In the genomic region with DNA sequence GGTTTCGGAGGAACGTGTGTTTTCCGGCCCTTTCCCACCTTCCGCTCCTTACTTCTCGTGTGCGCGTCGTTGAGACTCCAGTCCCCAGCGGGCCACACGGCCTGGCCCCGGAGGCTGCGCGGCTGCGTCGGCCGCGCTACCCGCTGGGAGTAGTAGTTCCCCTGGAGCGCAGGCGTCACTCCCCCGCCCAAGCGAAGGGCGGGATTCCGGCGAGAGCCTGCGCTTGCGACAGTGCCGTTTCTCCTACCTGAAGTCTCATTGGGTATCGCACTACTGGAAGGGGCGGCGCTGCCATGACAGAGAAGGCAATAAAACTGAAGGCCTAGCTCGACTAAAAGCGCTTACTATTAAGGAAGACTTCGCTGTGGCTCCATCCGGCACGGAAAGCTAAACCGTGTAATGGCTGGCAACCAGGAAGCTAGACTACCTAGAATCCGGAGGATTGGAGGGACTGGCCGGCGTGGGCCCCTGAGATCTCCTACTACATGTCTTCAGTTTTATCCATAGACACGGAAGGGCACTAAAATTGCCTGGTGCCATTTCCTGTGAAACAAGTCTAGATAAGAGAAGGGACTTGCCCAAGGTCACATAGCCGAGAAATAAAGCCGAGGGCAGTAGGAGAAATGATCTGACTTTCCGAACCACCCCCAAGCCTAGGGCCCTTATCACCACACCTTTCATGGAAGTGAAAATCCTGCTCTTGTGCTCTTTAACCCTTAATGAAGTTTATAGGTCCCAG, we compare ENCODE assay signal across 8 cellular contexts. TPM values are rescaled to one million over a fixed set of nuclear protein-coding genes. Genes with fewer than 3 reads are reported as not detected.
DNase-seq lines count a peak whose midpoint lies in the region; ATAC-seq, FAIRE-seq and TF ChIP-seq lines count a peak whose summit lies in the region.

No MANE protein-coding gene starts in this region.

- intact Hi-C loops in activated CD4-positive, alpha-beta T cell treated with anti-CD3 and anti-CD28 coated beads for 36 hours (cut with DNase I, micrococcal nuclease): loop anchor here (1.0 to 10.0 kb wide), 19 partner anchors 32 to 1655 kb away; a partner anchor contains a TSS

- peak overlapping the region; percentile 95 for H3K27ac Mint-ChIP-seq in activated CD4-positive, alpha-beta T cell treated with anti-CD3 and anti-CD28 coated beads for 36 hours

- no peak for TF ChIP-seq CTCF in BE2C (IDR thresholded peaks at IDR 0.05; ENCODE audit: low read depth, low read length)
- TF ChIP-seq CTCF in choroid plexus epithelial cell (conservative IDR thresholded peaks at IDR 0.05; ENCODE audit: low read depth, low read length): no peak
- no peak for TF ChIP-seq CTCF in kidney epithelial cell (IDR thresholded peaks at IDR 0.05; ENCODE audit: insufficient read depth, low read length, poor library complexity, severe bottlenecking)

- H3K4me3 ChIP-seq in BE2C (ENCODE audit: low read depth, low read length) (peak overlapping the region; percentile 93), choroid plexus epithelial cell (ENCODE audit: low read depth, low read length) (peak overlapping the region; percentile 98), kidney epithelial cell (ENCODE audit: low read depth, low read length) (peak overlapping the region; percentile 97)

- POLR2A ChIA-PET in activated CD4-positive, alpha-beta T cell treated with anti-CD3 and anti-CD28 coated beads for 36 hours (lab: Charles Lee): interaction anchor here (0.6 to 2.6 kb wide), 6 partner anchors 65 to 616 kb away, joined by 3 to 15 read pairs (median 7); a partner anchor contains a TSS

- no peaks in the 10 kb centered on the region for H3K9me3 ChIP-seq in BE2C

- ATAC-seq in HG03442 (IDR thresholded peaks at IDR 0.05; ENCODE audit: unreplicated experiment): peak; percentile 80
- peak; percentile 89 for ATAC-seq in activated CD4-positive, alpha-beta T cell treated with anti-CD3 and anti-CD28 coated beads for 36 hours

- H3K9me3 Mint-ChIP-seq in activated CD4-positive, alpha-beta T cell treated with anti-CD3 and anti-CD28 coated beads for 36 hours (ENCODE audit: low read depth): no peaks in the 10 kb centered on the region

- CTCF ChIA-PET in activated CD4-positive, alpha-beta T cell treated with anti-CD3 and anti-CD28 coated beads for 36 hours (lab: Charles Lee): interaction anchor here (0.6 kb wide), 1 partner anchor 296 kb away, joined by 4 read pairs; no protein-coding TSS in a partner anchor

- H3K27me3 Mint-ChIP-seq in activated CD4-positive, alpha-beta T cell treated with anti-CD3 and anti-CD28 coated beads for 36 hours: no peaks in the 10 kb centered on the region

- H3K4me1 Mint-ChIP-seq in activated CD4-positive, alpha-beta T cell treated with anti-CD3 and anti-CD28 coated beads for 36 hours: peaks cover 47% of the 10 kb centered on the region

- no peaks in the 10 kb centered on the region for H3K27me3 ChIP-seq in BE2C
- H3K27me3 ChIP-seq in kidney epithelial cell (ENCODE audit: control insufficient read depth, insufficient read depth, low read length): no peaks in the 10 kb centered on the region

- no peaks in the 10 kb centered on the region for H3K4me1 ChIP-seq in BE2C

- peak; percentile 92 for DNase-seq in BE2C
- DNase-seq in GM19239 (ENCODE audit: insufficient read length, low spot score): peak; percentile 60
- peak; percentile 99 for DNase-seq in NCI-H510A treated with DMSO at 0.1 percent for 48 hours (lab: John Stamatoyannopoulos, UW)
- peak; percentile 98 for DNase-seq in activated CD4-positive, alpha-beta T cell treated with anti-CD3 and anti-CD28 coated beads for 36 hours
- DNase-seq in choroid plexus epithelial cell (ENCODE audit: low read depth): peak; percentile 99
- DNase-seq in kidney epithelial cell (ENCODE audit: low read depth): peak; percentile 94
- DNase-seq in stimulated activated CD4-positive, alpha-beta T cell treated with anti-CD3 and anti-CD28 coated beads, Interleukin-15, amount 100 ng/mL, for 48 hours (ENCODE audit: low read depth in 2 of 2): peak; percentile 94

- peak overlapping the region; percentile 87 for H3K4me3 Mint-ChIP-seq in activated CD4-positive, alpha-beta T cell treated with anti-CD3 and anti-CD28 coated beads for 36 hours

- H3K36me3 ChIP-seq in BE2C (no peaks in the 10 kb centered on the region), kidney epithelial cell (ENCODE audit: control insufficient read depth, insufficient read depth, low read length) (no peaks in the 10 kb centered on the region)

- peak; percentile 98 for FAIRE-seq in GM19239 (lab: Jason Lieb, UNC)

- peaks cover 29% of the 10 kb centered on the region for H3K36me3 Mint-ChIP-seq in activated CD4-positive, alpha-beta T cell treated with anti-CD3 and anti-CD28 coated beads for 36 hours (ENCODE audit: low read depth)

RNA-seq across cellular contexts. Expression of a gene that starts 0.8 kb away (rescaled TPM):
- 12.9 TPM for polyA plus RNA-seq in BE2C (2012; ENCODE audit: insufficient read depth, insufficient read length, low read depth)
- total RNA-seq in activated CD4-positive, alpha-beta T cell treated with anti-CD3 and anti-CD28 coated beads for 36 hours: 10 to 100 TPM; 30.2 to 44.3 TPM
- 41.2 and 48.0 TPM in 2 replicates for total RNA-seq in kidney epithelial cell

RNA-seq across cellular contexts. Expression of a gene that starts 0.8 kb away (rescaled TPM):
- polyA plus RNA-seq in BE2C (2012; ENCODE audit: insufficient read depth, insufficient read length, low read depth): 44.0 TPM
- 100 to 1,000 TPM; 101 to 112 TPM for total RNA-seq in activated CD4-positive, alpha-beta T cell treated with anti-CD3 and anti-CD28 coated beads for 36 hours
- 101 and 112 TPM in 2 replicates for total RNA-seq in kidney epithelial cell

Comparison
In these comparisons a context has a peak if more than half of its experiments do, and no peak if none do; other contexts are left out.
1. Peak in every context shown above with its lines: DNase-seq, ATAC-seq and H3K4me3 ChIP-seq.